ENCODE assay signal across 8 cellular contexts in genomic region chr1:117121589-117122296, GRCh38. TPM values are rescaled to one million over a fixed set of nuclear protein-coding genes. Genes with fewer than 3 reads are reported as not detected.
DNase-seq lines count a peak whose midpoint lies in the region; ATAC-seq and TF ChIP-seq lines count a peak whose summit lies in the region.

Gene TRIM45, minus strand, starts transcription at chr1:117121749. Its CDS starts 548 bp downstream, at chr1:117121201.

- ATAC-seq in gastroesophageal sphincter: peak; percentile 99

- H3K27me3 Mint-ChIP-seq in activated naive CD4-positive, alpha-beta T cell treated with anti-CD3 and anti-CD28 coated beads for 36 hours (ENCODE audit: low read depth): peaks cover 10% of the 10 kb centered on the region

- H3K4me1 Mint-ChIP-seq in activated naive CD4-positive, alpha-beta T cell treated with anti-CD3 and anti-CD28 coated beads for 36 hours (ENCODE audit: low read depth): no peaks in the 10 kb centered on the region

- intact Hi-C loops in activated naive CD4-positive, alpha-beta T cell treated with anti-CD3 and anti-CD28 coated beads for 36 hours (cut with micrococcal nuclease): loop anchor here (1.0 to 10.0 kb wide), 4 partner anchors 61 to 987 kb away; partner anchors contain the start of gene TTF2

- H3K27me3 ChIP-seq in HAP-1 (ENCODE audit: low read depth) (peaks cover 19% of the 10 kb centered on the region), SJSA1 (replicated peaks) (no peaks in the 10 kb centered on the region), gastroesophageal sphincter (no peaks in the 10 kb centered on the region), neutrophil (peaks cover 67% of the 10 kb centered on the region)

- TF ChIP-seq CTCF in gastroesophageal sphincter (IDR thresholded peaks at IDR 0.05) (peak; percentile 21 to 82 (median 68)), neutrophil (IDR thresholded peaks at IDR 0.05) (no peak)

- no peak within 1 kb of the TSS for H3K27ac Mint-ChIP-seq in activated naive CD4-positive, alpha-beta T cell treated with anti-CD3 and anti-CD28 coated beads for 36 hours

- CTCF ChIA-PET in activated naive CD4-positive, alpha-beta T cell treated with anti-CD3 and anti-CD28 coated beads for 36 hours (lab: Charles Lee): interaction anchor here (0.5 to 1.7 kb wide), 6 partner anchors 10 to 607 kb away, joined by 3 to 6 read pairs (median 4); no protein-coding TSS in a partner anchor

- DNase-seq in GDM1 (lab: John Stamatoyannopoulos, UW): peak; percentile 92
- DNase-seq in HAP-1 (ENCODE audit: low spot score in 2 of 2): peak; percentile 90 to 96
- peak; percentile 97 for DNase-seq in M059J (ENCODE audit: low read depth)
- DNase-seq in SJSA1 (ENCODE audit: low read depth in 1 of 2, low spot score in 2 of 2): peak; percentile 96 to 99
- DNase-seq in activated naive CD4-positive, alpha-beta T cell treated with anti-CD3 and anti-CD28 coated beads for 36 hours: peak; percentile 90
- DNase-seq in substantia nigra (lab: John Stamatoyannopoulos, UW): peak; percentile 87 to 100 (median 97)

- in situ Hi-C loops in HAP-1 (cut with MboI; ENCODE audit: low sequenced_read_pairs): no loop called here

- no peaks in the 10 kb centered on the region for H3K9me3 Mint-ChIP-seq in activated naive CD4-positive, alpha-beta T cell treated with anti-CD3 and anti-CD28 coated beads for 36 hours

- no peak for TF ChIP-seq POLR2A in gastroesophageal sphincter (IDR thresholded peaks at IDR 0.05)

- H3K9me3 ChIP-seq in HAP-1 (no peaks in the 10 kb centered on the region), SJSA1 (replicated peaks) (no peaks in the 10 kb centered on the region), gastroesophageal sphincter (no peaks in the 10 kb centered on the region), neutrophil (no peaks in the 10 kb centered on the region)

- peak within 1 kb of the TSS; percentile 73 for H3K4me3 Mint-ChIP-seq in activated naive CD4-positive, alpha-beta T cell treated with anti-CD3 and anti-CD28 coated beads for 36 hours

- H3K4me3 ChIP-seq in HAP-1 (peak within 1 kb of the TSS; percentile 49), SJSA1 (peak within 1 kb of the TSS; percentile 59), gastroesophageal sphincter (peak within 1 kb of the TSS; percentile 74 to 75), neutrophil (ENCODE audit: low read depth in 1 of 2, low read length in 1 of 2) (peak within 1 kb of the TSS; percentile 76 to 82)

- H3K27ac ChIP-seq in SJSA1 (peak within 1 kb of the TSS; percentile 89), gastroesophageal sphincter (peak within 1 kb of the TSS; percentile 48 to 91 (median 90)), neutrophil (peak within 1 kb of the TSS; percentile 38), substantia nigra (ENCODE audit: low read depth, low read length, poor library complexity, severe bottlenecking) (peak within 1 kb of the TSS; percentile 86)

- H3K36me3 Mint-ChIP-seq in activated naive CD4-positive, alpha-beta T cell treated with anti-CD3 and anti-CD28 coated beads for 36 hours (ENCODE audit: low read depth): no peaks in the 10 kb centered on the region

- 0% methylated on average over 8 of the region's 70 CpGs; no CpG with 5 or more reads in 1 of the 2 donors for WGBS in gastroesophageal sphincter (ENCODE audit: low coverage in 1 of 2), 2 donors

- TF ChIP-seq EP300 in gastroesophageal sphincter (IDR thresholded peaks at IDR 0.05): no peak

- H3K4me1 ChIP-seq in HAP-1 (peaks cover 5% of the 10 kb centered on the region), SJSA1 (replicated peaks) (peaks cover 10% of the 10 kb centered on the region), gastroesophageal sphincter (peaks cover 0 to 19% (median 4%) of the 10 kb centered on the region in 3 donors), neutrophil (ENCODE audit: control insufficient read depth in 1 of 2, insufficient read depth in 1 of 2, low read depth in 1 of 2, low read length in 1 of 2) (peaks cover 9 to 16% of the 10 kb centered on the region in 2 experiments)

- H3K36me3 ChIP-seq in HAP-1 (replicated peaks) (no peaks in the 10 kb centered on the region), SJSA1 (no peaks in the 10 kb centered on the region), gastroesophageal sphincter (peaks cover 0 to 12% of the 10 kb centered on the region in 2 donors), neutrophil (no peaks in the 10 kb centered on the region)

RNA-seq across cellular contexts. Expression of gene TRIM45, which starts in this region (rescaled TPM):
- 1.5 and 4.2 TPM in 2 replicates for total RNA-seq in M059J (2014; rRNA removed; shearing (Covaris generic))
- 1.6 and 2.3 TPM in 2 replicates for total RNA-seq in SJSA1 (2014; rRNA removed; shearing (Covaris generic))
- total RNA-seq in activated naive CD4-positive, alpha-beta T cell treated with anti-CD3 and anti-CD28 coated beads for 36 hours: under 1 TPM; 0.17 TPM
- 1 to 10 TPM; 1.3 to 5.1 (median 3.1) TPM for total RNA-seq in gastroesophageal sphincter

Comparison
In these comparisons a context has a peak if more than half of its experiments do, and no peak if none do; other contexts are left out.
1. Peak in every context shown above with its lines: DNase-seq, ATAC-seq, H3K4me3 ChIP-seq and H3K27ac ChIP-seq.
2. Peak in DNase-seq in activated naive CD4-positive, alpha-beta T cell treated with anti-CD3 and anti-CD28 coated beads for 36 hours; RNA of the gene not detected or under 1 TPM.
3. H3K27ac ChIP-seq: peak in every context shown above with its lines; median percentile 90 in gastroesophageal sphincter; 89 in SJSA1; 86 in substantia nigra; 38 in neutrophil.